8 cellular contexts compared by ENCODE assay signal in genomic region chr15:21717661-21718060, GRCh38.
DNase-seq lines count a peak whose midpoint lies in the region; ATAC-seq and TF ChIP-seq lines count a peak whose summit lies in the region.
"Not testable (repeated sequence)": the region's sequence is repeated elsewhere in the genome, so short reads cannot be mapped to it uniquely, and the experiment has no call there.

No MANE protein-coding gene starts in this region.

- ATAC-seq in GM18505 (IDR thresholded peaks at IDR 0.05; ENCODE audit: unreplicated experiment) (peak; percentile 15), GM19351 (IDR thresholded peaks at IDR 0.05; ENCODE audit: unreplicated experiment) (peak; percentile 29), GM21515 (IDR thresholded peaks at IDR 0.05; ENCODE audit: unreplicated experiment) (peak; percentile 31), HG02678 (IDR thresholded peaks at IDR 0.05; ENCODE audit: unreplicated experiment) (peak; percentile 33), HG03064 (IDR thresholded peaks at IDR 0.05; ENCODE audit: low read depth, unreplicated experiment) (peak; percentile 22), HG03460 (IDR thresholded peaks at IDR 0.05; ENCODE audit: unreplicated experiment) (peak; percentile 32)
- peak; percentile 69 to 78 for ATAC-seq in activated naive CD4-positive, alpha-beta T cell treated with anti-CD3 and anti-CD28 coated beads, Interleukin-2, amount 50 U/mL, for 72 hours
- ATAC-seq in stimulated activated naive CD8-positive, alpha-beta T cell treated with anti-CD3 and anti-CD28 coated beads, Interleukin-15, Interleukin-2, amounts not matched to agents 100 U/mL and 50 U/mL, for 24 hours: peak; percentile 58

- H3K9me3 Mint-ChIP-seq in activated naive CD4-positive, alpha-beta T cell treated with anti-CD3 and anti-CD28 coated beads, Interleukin-2, amount 50 U/mL, for 72 hours: not testable (repeated sequence)

- DNase-seq in activated naive CD4-positive, alpha-beta T cell treated with anti-CD3 and anti-CD28 coated beads, Interleukin-2, amount 50 U/mL, for 72 hours (ENCODE audit: low spot score in 2 of 2); stimulated activated naive CD8-positive, alpha-beta T cell treated with anti-CD3 and anti-CD28 coated beads, Interleukin-15, Interleukin-2, amounts not matched to agents 100 U/mL and 50 U/mL, for 24 hours: not testable (repeated sequence)

- H3K27ac Mint-ChIP-seq in activated naive CD4-positive, alpha-beta T cell treated with anti-CD3 and anti-CD28 coated beads, Interleukin-2, amount 50 U/mL, for 72 hours: not testable (repeated sequence)

- TF ChIP-seq POLR2A in GM18505 (IDR thresholded peaks at IDR 0.05; ENCODE audit: borderline replicate concordance, extremely low read depth, insufficient read depth, insufficient read length): not testable (repeated sequence)

- not testable (repeated sequence) for H3K36me3 Mint-ChIP-seq in activated naive CD4-positive, alpha-beta T cell treated with anti-CD3 and anti-CD28 coated beads, Interleukin-2, amount 50 U/mL, for 72 hours

Comparison
In these comparisons a context has a peak if more than half of its experiments do, and no peak if none do; other contexts are left out.
1. ATAC-seq: peak in every context shown above with its lines; median percentile 74 in activated naive CD4-positive, alpha-beta T cell treated with anti-CD3 and anti-CD28 coated beads, Interleukin-2, amount 50 U/mL, for 72 hours; 58 in stimulated activated naive CD8-positive, alpha-beta T cell treated with anti-CD3 and anti-CD28 coated beads, Interleukin-15, Interleukin-2, amounts not matched to agents 100 U/mL and 50 U/mL, for 24 hours; 33 in HG02678; 32 in HG03460; 31 in GM21515; 29 in GM19351; 22 in HG03064; 15 in GM18505.